ENCODE assay signal across 8 cellular contexts in the genomic region with DNA sequence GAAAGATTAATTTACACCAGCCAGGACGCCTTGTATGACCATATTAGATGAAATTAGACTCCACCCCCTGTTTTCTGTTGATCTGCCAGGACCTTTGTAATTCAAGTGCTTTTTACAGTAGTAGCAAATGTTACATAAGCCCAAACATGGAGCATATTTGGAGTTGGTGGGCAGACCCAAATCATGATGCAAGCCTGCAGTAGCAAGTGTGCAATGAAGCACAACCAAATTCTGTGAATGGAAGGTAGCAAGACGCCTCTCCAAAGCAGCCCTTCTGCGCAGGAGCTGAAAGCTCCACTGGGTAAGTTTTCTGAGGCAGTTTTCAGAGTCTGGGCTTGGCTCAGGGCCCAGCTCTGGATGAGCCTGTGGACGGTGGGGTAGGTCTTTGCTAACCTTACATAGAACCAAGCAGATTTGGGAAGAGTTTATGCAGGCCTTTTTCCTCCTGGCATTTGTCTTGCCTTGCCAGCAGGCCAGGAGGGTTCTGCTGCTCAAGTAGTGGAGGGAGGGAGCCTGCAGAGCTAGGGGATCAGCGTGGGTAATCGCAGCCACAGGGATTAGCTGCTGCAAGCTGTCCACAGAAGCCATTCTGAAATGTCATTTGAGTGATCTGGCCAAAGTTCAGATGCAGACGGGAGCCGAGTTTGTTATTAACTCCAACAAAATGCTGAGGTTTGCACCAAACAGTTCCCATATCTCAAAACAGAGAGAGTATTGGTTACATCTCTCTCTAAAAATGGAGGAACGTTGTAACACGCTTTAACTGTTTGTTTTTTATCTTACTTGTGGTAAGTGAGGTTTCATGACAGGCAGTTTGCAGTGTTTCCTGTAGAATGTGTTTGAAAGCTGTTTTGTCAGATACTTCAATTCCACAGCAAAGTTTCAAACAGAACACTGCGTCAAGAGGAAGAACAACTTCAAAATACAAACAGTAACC. TPM values are rescaled to one million over a fixed set of nuclear protein-coding genes. Genes with fewer than 3 reads are reported as not detected.
DNase-seq lines count a peak whose midpoint lies in the region; ATAC-seq and TF ChIP-seq lines count a peak whose summit lies in the region.

No MANE protein-coding gene starts in this region.

- H3K36me3 Mint-ChIP-seq in effector memory CD8-positive, alpha-beta T cell (ENCODE audit: insufficient read depth): peaks cover 29% of the 10 kb centered on the region

- H3K27ac ChIP-seq in VCaP (peak overlapping the region; percentile 56), mucosa of rectum (ENCODE audit: low read depth in 2 of 2, low read length in 2 of 2) (peak overlapping the region; percentile 85 to 92)

- H3K36me3 ChIP-seq in mucosa of rectum (ENCODE audit: control insufficient read depth in 2 of 2, insufficient read depth in 2 of 2, low read length in 2 of 2): no peaks in the 10 kb centered on the region

- H3K27me3 Mint-ChIP-seq in effector memory CD8-positive, alpha-beta T cell: no peaks in the 10 kb centered on the region

- TF ChIP-seq CTCF in GM12875 (IDR thresholded peaks at IDR 0.05; ENCODE audit: borderline replicate concordance, insufficient read depth, low read depth, low read length) (no peak), VCaP (conservative IDR thresholded peaks at IDR 0.05) (no peak)

- H3K9me3 Mint-ChIP-seq in effector memory CD8-positive, alpha-beta T cell: no peaks in the 10 kb centered on the region

- H3K9me3 ChIP-seq in mucosa of rectum (ENCODE audit: control insufficient read depth in 2 of 2, low read length in 2 of 2): no peaks in the 10 kb centered on the region

- H3K4me3 ChIP-seq in GM12875 (ENCODE audit: low read depth, low read length) (peak overlapping the region; percentile 16), mucosa of rectum (ENCODE audit: low read length in 2 of 2) (peak overlapping the region; percentile 62 to 79)
- peak overlapping the region; percentile 68 for H3K4me3 ChIP-seq in Jurkat, Clone E6-1 (ENCODE audit: low read length)

- peak; percentile 93 for DNase-seq in Jurkat, Clone E6-1 (ENCODE audit: low read depth, low spot score)
- DNase-seq in effector memory CD8-positive, alpha-beta T cell: peak; percentile 18 to 47 (median 27)
- no peak for DNase-seq in NCI-H2081 (lab: John Stamatoyannopoulos, UW)
- no peak for DNase-seq in stimulated activated CD4-positive, alpha-beta T cell treated with anti-CD3 and anti-CD28 coated beads, Interleukin-12 subunit alpha, Interleukin-12 subunit beta, amount 100 ng/mL, for 4 hours

- H3K27ac Mint-ChIP-seq in effector memory CD8-positive, alpha-beta T cell: peak overlapping the region; percentile 98 to 99

- H3K4me3 Mint-ChIP-seq in effector memory CD8-positive, alpha-beta T cell: peak overlapping the region; percentile 95 to 98

- peaks cover 46 to 71% of the 10 kb centered on the region in 2 donors for H3K4me1 ChIP-seq in mucosa of rectum (ENCODE audit: control insufficient read depth in 2 of 2, insufficient read depth in 2 of 2, low read length in 2 of 2)

- peak; percentile 58 for ATAC-seq in GM21723 (IDR thresholded peaks at IDR 0.05; ENCODE audit: unreplicated experiment)
- peak; percentile 76 for ATAC-seq in effector memory CD8-positive, alpha-beta T cell (replicated peaks)

- no peaks in the 10 kb centered on the region for H3K27me3 ChIP-seq in mucosa of rectum (ENCODE audit: control insufficient read depth in 2 of 2, insufficient read depth in 2 of 2, low read length in 2 of 2)

- H3K9ac ChIP-seq in mucosa of rectum (ENCODE audit: low read depth in 1 of 2, low read length in 2 of 2): peak overlapping the region; percentile 48 to 56

- peaks cover 58 to 73% of the 10 kb centered on the region in 2 donors for H3K4me1 Mint-ChIP-seq in effector memory CD8-positive, alpha-beta T cell (ENCODE audit: low read depth in 2 of 2)

RNA-seq across cellular contexts. Expression of a gene that starts 55.4 kb away (rescaled TPM):
- polyA plus RNA-seq in Jurkat, Clone E6-1 (2012; ENCODE audit: insufficient read depth, insufficient read length): 156 TPM

RNA-seq across cellular contexts. Expression of a gene that starts 55.8 kb away (rescaled TPM):
- not detected for polyA plus RNA-seq in Jurkat, Clone E6-1 (2012; ENCODE audit: insufficient read depth, insufficient read length)

Comparison
In these comparisons a context has a peak if more than half of its experiments do, and no peak if none do; other contexts are left out.
1. H3K4me3 ChIP-seq: peak in every context shown above with its lines; median percentile 70 in mucosa of rectum; 68 in Jurkat, Clone E6-1; 16 in GM12875.
2. DNase-seq: peak in Jurkat, Clone E6-1 (single experiment) and effector memory CD8-positive, alpha-beta T cell (3 of 3); none in NCI-H2081 (0 of 2) and stimulated activated CD4-positive, alpha-beta T cell treated with anti-CD3 and anti-CD28 coated beads, Interleukin-12 subunit alpha, Interleukin-12 subunit beta, amount 100 ng/mL, for 4 hours (single experiment).